ENCODE assay signal across 9 cellular contexts in genomic region chr4:4694296-4694772, GRCh38.
DNase-seq lines count a peak whose midpoint lies in the region; ATAC-seq, FAIRE-seq and TF ChIP-seq lines count a peak whose summit lies in the region.
"Had no signal": no experiment of that assay in that cellular context is flagged by ENCODE, and none has a peak within 500 bp of the region (broad histone marks: within the 10 kb centered on the region; RNA-seq: fewer than 3 reads in every experiment).

No MANE protein-coding gene starts in this region.

- no peak overlapping the region for H3K4me2 ChIP-seq in mammary epithelial cell (ENCODE audit: insufficient read depth, low read depth, low read length)

- DNase-seq in C1 segment of cervical spinal cord (lab: John Stamatoyannopoulos, UW) = peak in 10 of 14 donors; percentile 2 to 46 (median 26)
- peak; percentile 39 for DNase-seq in HuH-7 (ENCODE audit: low spot score)
- DNase-seq in mammary epithelial cell = no peak
- DNase-seq in lung microvascular endothelial cell (ENCODE audit: low read depth in 2 of 2) = peak; percentile 11 to 20
- no peak for DNase-seq in GM12891 (ENCODE audit: insufficient read length, low spot score)

- no peak overlapping the region for H3K4me3 ChIP-seq in mammary epithelial cell (replicated peaks in 1 of 3; ENCODE audit: insufficient read depth in 1 of 3, low read depth in 2 of 3, low read length in 3 of 3)

- no peaks in the 10 kb centered on the region for H3K79me2 ChIP-seq in mammary epithelial cell (ENCODE audit: insufficient read depth, low read length)

- no peak for FAIRE-seq in GM12891 (lab: Jason Lieb, UNC)
- FAIRE-seq: GM18507 had no signal

- peak; percentile 16 to 24 for TF ChIP-seq CTCF in mammary epithelial cell (conservative IDR thresholded peaks at IDR 0.05 in 1 of 2, IDR thresholded peaks at IDR 0.05 in 1 of 2; ENCODE audit: extremely low read depth in 1 of 2, insufficient read depth in 1 of 2, low read depth in 1 of 2, low read length in 2 of 2)

- ATAC-seq in HG03108 (IDR thresholded peaks at IDR 0.05; ENCODE audit: unreplicated experiment) (no peak), GM18520 (IDR thresholded peaks at IDR 0.05; ENCODE audit: unreplicated experiment) (no peak), HG03469 (IDR thresholded peaks at IDR 0.05; ENCODE audit: unreplicated experiment) (no peak)

- no TSS peak for BruUV-seq in mammary epithelial cell (replicated peaks; lab: Mats Ljungman, UMichigan)

- H3K4me1 ChIP-seq in mammary epithelial cell (ENCODE audit: insufficient read depth, low read length) = no peaks in the 10 kb centered on the region

- no peaks in the 10 kb centered on the region for H3K27me3 ChIP-seq in mammary epithelial cell (ENCODE audit: insufficient read depth, low read length)

- dilution Hi-C loops in mammary epithelial cell (cut with HindIII; ENCODE audit: low sequenced_read_pairs) = loop anchor here (5.0 kb wide), 1 partner anchor 48 kb away; no protein-coding TSS in a partner anchor

- no peaks in the 10 kb centered on the region for H4K20me1 ChIP-seq in mammary epithelial cell (ENCODE audit: insufficient read depth, low read length)

- no peak for TF ChIP-seq POLR2A in GM12891 (IDR thresholded peaks at IDR 0.05; ENCODE audit: low read depth, low read length)

- CTCF ChIA-PET in mammary epithelial cell (lab: Charles Lee; ENCODE audit: low non-redundant PET) = no interaction called here

- H3K9ac ChIP-seq in mammary epithelial cell (ENCODE audit: insufficient read depth, low read length) = no peak overlapping the region

- no peaks in the 10 kb centered on the region for H3K36me3 ChIP-seq in mammary epithelial cell (ENCODE audit: insufficient read depth, low read length)

- no peak overlapping the region for H3K27ac ChIP-seq in mammary epithelial cell (ENCODE audit: insufficient read depth, low read depth, low read length)

- H3K9me3 ChIP-seq in mammary epithelial cell (replicated peaks; ENCODE audit: insufficient read depth, low read length) = no peaks in the 10 kb centered on the region

- whole genome bisulfite sequencing in mammary epithelial cell (ENCODE audit: low coverage, missing lambda C conversion rate) = 49% methylated on average over 5 of the region's 5 CpGs

- intact Hi-C loops in mammary epithelial cell (cut with micrococcal nuclease) = no loop called here

- in situ Hi-C loops in mammary epithelial cell (cut with MboI; ENCODE audit: low sequenced_read_pairs in 2 of 2) = no loop called here

- H2AFZ ChIP-seq in mammary epithelial cell (ENCODE audit: low read depth, low read length) = no peak overlapping the region

TF ChIP-seq in GM12891, 5 proteins besides CTCF, POLR2A, EP300 and RAD21:
- TF ChIP-seq PAX5 (IDR thresholded peaks at IDR 0.05; ENCODE audit: insufficient read depth, low read length, severe bottlenecking) (no peak), POLR2AphosphoS5 (IDR thresholded peaks at IDR 0.05; ENCODE audit: low read depth, low read length) (no peak), POU2F2 (IDR thresholded peaks at IDR 0.05; ENCODE audit: low read depth, low read length) (no peak), TAF1 (IDR thresholded peaks at IDR 0.05; ENCODE audit: low read depth, low read length) (no peak), SPI1 (IDR thresholded peaks at IDR 0.05; ENCODE audit: low read depth, low read length) (no peak)

Comparison
In these comparisons a context has a peak if more than half of its experiments do, and no peak if none do; other contexts are left out.
1. DNase-seq: peak in C1 segment of cervical spinal cord (10 of 14), HuH-7 (single experiment) and lung microvascular endothelial cell (2 of 2); none in mammary epithelial cell (single experiment) and GM12891 (single experiment).